In the genomic region with DNA sequence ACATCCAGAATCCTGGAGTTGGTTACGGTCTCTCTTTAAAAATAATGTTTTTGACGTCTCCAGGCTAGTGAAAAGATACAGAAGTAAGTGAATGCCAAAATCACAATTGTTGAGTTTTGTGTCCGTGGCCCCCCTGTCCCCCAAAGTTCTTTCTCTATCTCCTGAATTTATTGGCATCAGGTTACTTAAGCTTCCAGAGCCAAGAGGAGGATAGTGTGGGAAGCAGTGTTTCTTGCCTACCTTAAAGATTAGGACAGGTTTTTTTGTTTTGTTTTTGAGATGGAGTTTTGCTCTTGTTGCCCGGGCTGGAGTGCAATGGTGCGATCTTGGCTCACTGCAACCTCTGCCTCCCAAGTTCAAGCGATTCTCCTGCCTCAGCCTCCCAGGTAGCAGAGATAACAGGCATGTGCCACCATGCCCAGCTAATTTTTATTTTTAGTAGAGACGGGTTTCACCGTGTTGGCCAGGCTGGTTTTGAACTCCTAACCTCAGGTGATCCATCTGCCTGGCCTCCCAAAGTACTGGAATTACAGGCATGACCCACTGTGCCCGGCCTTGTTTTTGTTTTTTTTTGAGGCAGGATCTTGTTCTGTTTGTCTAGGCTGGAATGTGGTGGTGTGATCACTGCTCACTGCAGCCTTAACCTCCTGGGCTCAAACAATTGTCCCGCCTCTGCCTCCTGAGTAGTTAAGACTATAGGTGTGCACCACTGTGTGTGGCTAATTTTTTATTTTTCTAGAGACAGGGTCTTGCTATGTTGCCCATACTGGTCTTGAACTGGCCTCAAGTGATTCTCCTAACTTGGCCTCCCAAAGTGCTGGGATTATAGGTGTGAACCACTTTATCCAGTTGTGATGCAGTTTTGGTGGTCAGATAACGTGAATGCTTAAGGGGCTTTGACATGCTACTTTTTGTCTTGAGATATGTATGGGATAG, we compare ENCODE assay signal across 1 cellular context.
A peak's percentile ranks its signal among the peaks of the same experiment; 100 is the strongest.
TF ChIP-seq lines count a peak whose summit lies in the region.

No MANE protein-coding gene starts in this region.

TF ChIP-seq in H1, 55 proteins besides CTCF, POLR2A, EP300 and RAD21:
- peak; percentile 16; the same call in 1 of the 2 replicates for TF ChIP-seq POLR2AphosphoS5 (IDR thresholded peaks at IDR 0.05; ENCODE audit: low read depth, low read length)
- no peak for TF ChIP-seq EZH2 (IDR thresholded peaks at IDR 0.05; ENCODE audit: low read depth, low read length, severe bottlenecking)
